8 cellular contexts compared by ENCODE assay signal in the genomic region with DNA sequence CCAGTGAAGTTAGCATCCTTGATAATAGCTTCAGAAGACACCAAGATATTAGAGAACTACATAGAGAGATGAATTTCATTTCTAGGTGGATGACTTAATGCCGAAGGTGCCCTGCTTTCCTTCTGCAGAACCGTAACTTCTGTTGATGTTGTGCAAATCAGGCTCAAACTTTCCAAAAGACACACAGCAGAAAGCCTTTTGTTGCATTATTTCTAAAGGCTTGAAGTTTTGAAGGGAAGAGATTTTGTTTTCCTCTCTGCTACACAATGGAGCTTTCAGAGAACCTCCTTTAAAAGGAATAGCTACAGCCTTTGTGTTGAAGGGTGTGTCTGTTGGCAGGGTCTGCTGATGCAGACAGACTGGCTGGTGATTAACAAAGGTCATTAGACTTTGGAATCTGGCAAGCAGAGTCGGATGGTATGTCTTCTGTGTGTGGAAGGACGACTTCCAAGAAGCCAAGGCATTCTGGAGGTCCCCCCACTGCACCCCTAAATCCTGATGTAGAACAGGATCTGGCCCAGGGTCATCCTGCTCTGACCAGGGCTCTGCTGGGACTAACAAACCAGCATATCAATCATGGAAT. TPM values are rescaled to one million over a fixed set of nuclear protein-coding genes. Genes with fewer than 3 reads are reported as not detected.
A peak's percentile ranks its signal among the peaks of the same experiment; 100 is the strongest.
DNase-seq lines count a peak whose midpoint lies in the region; ATAC-seq and TF ChIP-seq lines count a peak whose summit lies in the region.

No MANE protein-coding gene starts in this region.

- POLR2A ChIA-PET in RWPE1 (lab: Yijun Ruan, JAX; ENCODE audit: low non-redundant PET) (no interaction called here), GM10248 (lab: Yijun Ruan, JAX) (no interaction called here)

- no peaks in the 10 kb centered on the region for H3K9me3 ChIP-seq in effector memory CD4-positive, alpha-beta T cell (ENCODE audit: control insufficient read depth, low read length)

- ATAC-seq in GM18873 (IDR thresholded peaks at IDR 0.05; ENCODE audit: low FRiP score, unreplicated experiment): no peak

- TF ChIP-seq CTCF in RWPE1 (conservative IDR thresholded peaks at IDR 0.05; ENCODE audit: low read depth) (no peak), osteocyte (IDR thresholded peaks at IDR 0.05) (no peak), GM10248 (IDR thresholded peaks at IDR 0.05; ENCODE audit: control extremely low read depth, extremely low read depth, low read depth, missing control alignments) (no peak)

- CTCF ChIA-PET in RWPE1 (lab: Yijun Ruan, JAX): interaction anchor here (0.6 kb wide), 1 partner anchor 179 kb away, joined by 4 read pairs; no protein-coding TSS in a partner anchor
- CTCF ChIA-PET in GM10248 (lab: Yijun Ruan, JAX): no interaction called here

- H3K36me3 Mint-ChIP-seq in osteocyte (ENCODE audit: unreplicated experiment): peaks cover 34% of the 10 kb centered on the region

- H3K4me1 ChIP-seq in effector memory CD4-positive, alpha-beta T cell (ENCODE audit: control insufficient read depth, insufficient read depth, low read length, poor library complexity, severe bottlenecking): no peaks in the 10 kb centered on the region

- peak; percentile 15 for DNase-seq in DMS79 (lab: John Stamatoyannopoulos, UW)
- peak; percentile 42 for DNase-seq in RWPE1 (ENCODE audit: low spot score)
- peak; percentile 89 for DNase-seq in globus pallidus (ENCODE audit: low spot score)
- no peak for DNase-seq in osteocyte (ENCODE audit: extremely low spot score, unreplicated experiment)
- DNase-seq in NCI-H2196 (lab: John Stamatoyannopoulos, UW; ENCODE audit: unreplicated experiment): no peak
- no peak for DNase-seq in GM10248 (ENCODE audit: extremely low spot score)
- DNase-seq in effector memory CD4-positive, alpha-beta T cell: no peak

- H3K4me3 ChIP-seq in effector memory CD4-positive, alpha-beta T cell (ENCODE audit: insufficient read depth, low read depth, low read length, poor library complexity, severe bottlenecking): no peak overlapping the region

- H3K4me1 Mint-ChIP-seq in osteocyte (ENCODE audit: unreplicated experiment): peaks cover 39% of the 10 kb centered on the region

- no peak overlapping the region; the same call in 1 of the 2 replicates for H3K27ac ChIP-seq in RWPE1
- no peak overlapping the region for H3K27ac ChIP-seq in effector memory CD4-positive, alpha-beta T cell (ENCODE audit: insufficient read depth, low read length, poor library complexity, severe bottlenecking)

- no peaks in the 10 kb centered on the region for H3K27me3 Mint-ChIP-seq in osteocyte (ENCODE audit: unreplicated experiment)

- no peaks in the 10 kb centered on the region for H3K27me3 ChIP-seq in effector memory CD4-positive, alpha-beta T cell (replicated peaks; ENCODE audit: control insufficient read depth, insufficient read depth, low read length, poor library complexity, severe bottlenecking)

- no peak overlapping the region for H3K4me3 Mint-ChIP-seq in osteocyte (ENCODE audit: unreplicated experiment)

- H3K27ac Mint-ChIP-seq in osteocyte (ENCODE audit: unreplicated experiment): peak overlapping the region; percentile 68

- H3K36me3 ChIP-seq in effector memory CD4-positive, alpha-beta T cell (ENCODE audit: control insufficient read depth, insufficient read depth, low read length): no peaks in the 10 kb centered on the region

- peaks cover 2% of the 10 kb centered on the region for H3K9me3 Mint-ChIP-seq in osteocyte (ENCODE audit: unreplicated experiment)

RNA-seq across cellular contexts. Expression of a gene that starts 57.8 kb away (rescaled TPM):
- total RNA-seq in osteocyte: 55.0 and 57.3 TPM in 2 replicates

Comparison
In these comparisons a context has a peak if more than half of its experiments do, and no peak if none do; other contexts are left out.
1. DNase-seq: peak in DMS79 (single experiment), RWPE1 (single experiment) and globus pallidus (single experiment); none in osteocyte (single experiment), NCI-H2196 (single experiment), GM10248 (single experiment) and effector memory CD4-positive, alpha-beta T cell (0 of 3).